ENCODE assay signal across 8 cellular contexts in the genomic region with DNA sequence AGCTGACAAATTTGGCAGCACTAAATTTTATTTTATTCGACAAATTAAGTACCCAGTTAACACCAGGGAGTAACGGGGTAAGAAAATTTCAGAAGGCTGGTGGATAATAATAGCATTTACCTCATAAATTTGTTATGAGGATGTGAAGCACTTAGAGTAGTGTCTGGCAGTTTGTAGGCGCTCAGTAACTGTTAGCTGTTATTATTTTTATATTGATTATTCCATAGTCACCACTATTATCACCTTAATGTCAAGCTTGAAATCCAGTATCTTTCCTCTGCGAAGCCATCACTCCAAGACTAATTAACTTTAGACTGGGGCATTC. TPM values are rescaled to one million over a fixed set of nuclear protein-coding genes. Genes with fewer than 3 reads are reported as not detected.
DNase-seq lines count a peak whose midpoint lies in the region; TF ChIP-seq lines count a peak whose summit lies in the region.

No MANE protein-coding gene starts in this region.

- no peak overlapping the region for H2BK15ac ChIP-seq in neuronal stem cell (ENCODE audit: low read length)

- peak overlapping the region; percentile 90 for H3K27ac Mint-ChIP-seq in endothelial cell (ENCODE audit: unreplicated experiment)

- H2AFZ ChIP-seq in neuronal stem cell (ENCODE audit: low read length), result peak overlapping the region; percentile 86

- WGBS in neuronal stem cell (ENCODE audit: extremely low coverage in 2 of 2, insufficient read length in 2 of 2, insufficient replicate concordance in 1 of 2), 2 donors, result no CpG with 5 or more reads among the region's 4 CpGs

- H3K27me3 ChIP-seq in MG63 (no peaks in the 10 kb centered on the region), neuronal stem cell (ENCODE audit: control insufficient read depth in 3 of 3, insufficient read depth in 3 of 3, low read depth in 1 of 3, low read length in 3 of 3) (peaks cover 0 to 3% (median 0%) of the 10 kb centered on the region in 3 experiments)

- peak overlapping the region; percentile 80 for H3K4me3 ChIP-seq in MG63
- H3K4me3 ChIP-seq in neuronal stem cell (ENCODE audit: low read length in 2 of 2), result peak overlapping the region; percentile 87 to 98

- no peak overlapping the region for H4K8ac ChIP-seq in neuronal stem cell (ENCODE audit: low read depth, low read length)

- peak overlapping the region; percentile 37 for H3K23ac ChIP-seq in neuronal stem cell (ENCODE audit: low read depth, low read length, poor library complexity)

- peaks cover 0 to 2% of the 10 kb centered on the region in 2 donors for H3K4me1 ChIP-seq in neuronal stem cell (ENCODE audit: control insufficient read depth in 2 of 2, insufficient read depth in 1 of 2, low read depth in 1 of 2, low read length in 2 of 2)

- H3K4me2 ChIP-seq in neuronal stem cell (ENCODE audit: insufficient read depth, low read length, poor library complexity, severe bottlenecking), result peak overlapping the region; percentile 54

- peak; percentile 31 for DNase-seq in NCI-H1694 treated with DMSO at 0.1 percent for 48 hours (lab: John Stamatoyannopoulos, UW)
- no peak for DNase-seq in NCI-H1694 (lab: John Stamatoyannopoulos, UW)
- DNase-seq in MG63, result no peak
- no peak for DNase-seq in endothelial cell (ENCODE audit: low spot score)
- DNase-seq in neuronal stem cell (ENCODE audit: low spot score), result no peak
- no peak for DNase-seq in cerebellar cortex (ENCODE audit: low spot score)
- no peak for DNase-seq in SK-N-DZ (ENCODE audit: low spot score)
- DNase-seq in NCI-H2107 (lab: John Stamatoyannopoulos, UW), result no peak

- H3K36me3 ChIP-seq in MG63, result no peaks in the 10 kb centered on the region; the same call in 1 of the 2 replicates
- H3K36me3 ChIP-seq in neuronal stem cell (replicated peaks in 1 of 2; ENCODE audit: control insufficient read depth in 2 of 2, insufficient read depth in 2 of 2, low read length in 2 of 2), result peaks cover 0 to 9% of the 10 kb centered on the region in 2 donors

- no peak for TF ChIP-seq CTCF in endothelial cell (IDR thresholded peaks at IDR 0.05; ENCODE audit: unreplicated experiment)

- H2BK5ac ChIP-seq in neuronal stem cell (ENCODE audit: low read length), result no peak overlapping the region

- H3K27me3 Mint-ChIP-seq in endothelial cell (ENCODE audit: unreplicated experiment), result no peaks in the 10 kb centered on the region

- peaks cover 13% of the 10 kb centered on the region for H3K4me1 Mint-ChIP-seq in endothelial cell (ENCODE audit: unreplicated experiment)

- H3K36me3 Mint-ChIP-seq in endothelial cell (ENCODE audit: low read depth, unreplicated experiment), result peaks cover 3% of the 10 kb centered on the region

- H4K91ac ChIP-seq in neuronal stem cell (ENCODE audit: low read depth, low read length, poor library complexity), result no peak overlapping the region

- H2AK5ac ChIP-seq in neuronal stem cell (ENCODE audit: low read depth, low read length), result no peak overlapping the region

- H3K18ac ChIP-seq in neuronal stem cell (ENCODE audit: low read length), result peak overlapping the region; percentile 44

- H2BK120ac ChIP-seq in neuronal stem cell (ENCODE audit: low read depth, low read length), result no peak overlapping the region

- no peak overlapping the region for H3K27ac ChIP-seq in neuronal stem cell (replicated peaks; ENCODE audit: low read length)

- peak overlapping the region; percentile 94 for H3K4me3 Mint-ChIP-seq in endothelial cell (ENCODE audit: unreplicated experiment)

- H3K9me3 ChIP-seq in MG63 (no peaks in the 10 kb centered on the region), neuronal stem cell (replicated peaks in 1 of 2; ENCODE audit: control insufficient read depth in 2 of 2, insufficient read depth in 1 of 2, low read depth in 1 of 2, low read length in 2 of 2) (peaks cover 0 to 6% of the 10 kb centered on the region in 2 donors)

- no peak overlapping the region for H3K4ac ChIP-seq in neuronal stem cell (ENCODE audit: low read length)

- H2BK12ac ChIP-seq in neuronal stem cell (ENCODE audit: low read length), result no peak overlapping the region

- no peak overlapping the region for H3K9ac ChIP-seq in neuronal stem cell (ENCODE audit: low read depth, low read length, poor library complexity)

- H3K14ac ChIP-seq in neuronal stem cell (ENCODE audit: low read length), result no peak overlapping the region

- H3K79me1 ChIP-seq in neuronal stem cell (ENCODE audit: low read depth, low read length), result no peaks in the 10 kb centered on the region

- no peaks in the 10 kb centered on the region for H3K9me3 Mint-ChIP-seq in endothelial cell (ENCODE audit: unreplicated experiment)

RNA-seq across cellular contexts. Expression of gene COA1, which starts 0.6 kb away (rescaled TPM):
- 37.0 and 58.9 TPM in 2 replicates for total RNA-seq in MG63 (2014; rRNA removed; shearing (Covaris generic); ENCODE audit: low replicate concordance)
- 55.5 TPM for total RNA-seq in endothelial cell (ENCODE audit: unreplicated experiment)
- 218 TPM for polyA plus RNA-seq in neuronal stem cell (2013, experiment 1 of 2)
- 216 TPM for polyA plus RNA-seq in neuronal stem cell (2013, experiment 2 of 2)
- polyA plus RNA-seq in SK-N-DZ (2014; cell fraction: cytosol; rRNA removed), result 170 and 179 TPM in 2 replicates
- 141 and 152 TPM in 2 replicates for polyA plus RNA-seq in SK-N-DZ (2014; cell fraction: nucleus; rRNA removed)

RNA-seq across cellular contexts. Expression of gene BLVRA, which starts 28.6 kb away (rescaled TPM):
- total RNA-seq in MG63 (2014; rRNA removed; shearing (Covaris generic); ENCODE audit: low replicate concordance), result 40.1 and 42.1 TPM in 2 replicates
- 18.2 TPM for total RNA-seq in endothelial cell (ENCODE audit: unreplicated experiment)
- 33.7 TPM for polyA plus RNA-seq in neuronal stem cell (2013, experiment 1 of 2)
- polyA plus RNA-seq in neuronal stem cell (2013, experiment 2 of 2), result 34.5 TPM
- 49.3 and 52.1 TPM in 2 replicates for polyA plus RNA-seq in SK-N-DZ (2014; cell fraction: cytosol; rRNA removed)
- 27.8 and 41.1 TPM in 2 replicates for polyA plus RNA-seq in SK-N-DZ (2014; cell fraction: nucleus; rRNA removed)
